Comparison of ENCODE assay signal across 24 cellular contexts in the genomic region with DNA sequence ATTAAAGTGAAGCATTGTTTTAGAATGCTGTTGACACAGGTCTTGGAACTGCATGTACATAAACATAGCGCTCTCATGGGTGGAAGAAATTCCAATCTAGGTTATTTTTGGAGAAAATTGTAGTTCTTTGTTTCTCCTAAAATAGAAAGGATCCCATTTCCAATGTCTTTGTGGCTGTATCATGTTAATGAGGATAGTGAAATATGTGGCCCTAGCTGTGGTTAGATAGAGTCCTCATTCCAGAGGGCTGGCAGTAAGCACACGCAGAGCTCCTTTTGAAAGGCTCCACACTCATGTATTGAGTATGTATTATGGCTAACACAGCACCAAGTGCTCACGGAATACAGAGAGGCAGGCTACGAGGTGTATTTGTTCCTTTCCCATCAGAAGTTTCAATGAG.
"Had no signal": no experiment of that assay in that cellular context is flagged by ENCODE, and none has a peak within 500 bp of the region (broad histone marks: within the 10 kb centered on the region; RNA-seq: fewer than 3 reads in every experiment).

No MANE protein-coding gene starts in this region.

- H3K4me1 ChIP-seq: esophagus squamous epithelium, lower lobe of right lung, prostate gland, right atrium auricular region, transverse colon had no signal

- H3K4me2 ChIP-seq: hepatocyte had no signal

- H3K27ac Mint-ChIP-seq: activated naive CD8-positive, alpha-beta T cell; activated T-helper 2 cell treated with anti-CD3 and anti-CD28 coated beads, Interferon-gamma antibody, Interleukin-2, Interleukin-4, amounts not matched to agents 10 μg/mL and 5 μg/mL and 100 μg/mL, durations not matched to agents 14 hours and 24 hours and 36 hours; endodermal cell; immature natural killer cell; natural killer cell; stimulated activated effector memory CD8-positive, alpha-beta T cell treated with anti-CD3 and anti-CD28 coated beads, Interleukin-12 subunit alpha, Interleukin-12 subunit beta, amount 100 ng/mL, for 72 hours; WTC11 had no signal

- H3K27me3 ChIP-seq: esophagus squamous epithelium, hepatocyte, ovary, right atrium auricular region, transverse colon had no signal

- H3K27ac ChIP-seq: esophagus squamous epithelium, hepatocyte, lower lobe of right lung, ovary, prostate gland, right atrium auricular region, skin epidermis, transverse colon had no signal

- H3K36me3 ChIP-seq: esophagus squamous epithelium, lower lobe of right lung, ovary, prostate gland, right atrium auricular region, transverse colon had no signal

- H3K4me1 Mint-ChIP-seq: endodermal cell, immature natural killer cell, natural killer cell, WTC11 had no signal

- H3K4me3 ChIP-seq: esophagus squamous epithelium, hepatocyte, lower lobe of right lung, ovary, prostate gland, right atrium auricular region, skin epidermis, transverse colon had no signal

- DNase-seq: activated naive CD4-positive, alpha-beta T cell; activated T-cell treated with anti-CD3 and anti-CD28 coated beads, Interleukin-2, amount 50 U/mL, for 4 hours; cerebellar nuclear complex; cortex of kidney; endodermal cell; esophagus squamous epithelium; immature natural killer cell; lower lobe of right lung; mesendoderm; natural killer cell; ovary; stimulated activated CD4-positive, alpha-beta T cell treated with anti-CD3 and anti-CD28 coated beads, Interleukin-2, amount 100 ng/mL, for 24 hours; T-helper 1 cell; T-helper 9 cell; transverse colon had no signal

- H3K4me3 Mint-ChIP-seq: activated naive CD8-positive, alpha-beta T cell; activated T-cell treated with anti-CD3 and anti-CD28 coated beads, Interleukin-2, amount 50 U/mL, for 4 hours; endodermal cell; immature natural killer cell; natural killer cell; stimulated activated effector memory CD8-positive, alpha-beta T cell treated with anti-CD3 and anti-CD28 coated beads, Interleukin-12 subunit alpha, Interleukin-12 subunit beta, amount 100 ng/mL, for 72 hours; WTC11 had no signal

- H3K27me3 Mint-ChIP-seq: activated naive CD8-positive, alpha-beta T cell had no signal

- H3K36me3 Mint-ChIP-seq: immature natural killer cell; natural killer cell; stimulated activated effector memory CD8-positive, alpha-beta T cell treated with anti-CD3 and anti-CD28 coated beads, Interleukin-12 subunit alpha, Interleukin-12 subunit beta, amount 100 ng/mL, for 72 hours; WTC11 had no signal

- H3K79me2 ChIP-seq: hepatocyte had no signal

- ATAC-seq: activated T-cell treated with anti-CD3 and anti-CD28 coated beads, Interleukin-2, amount 50 U/mL, for 4 hours; left lobe of liver; lower lobe of right lung; natural killer cell; stimulated activated effector memory CD8-positive, alpha-beta T cell treated with anti-CD3 and anti-CD28 coated beads, Interleukin-12 subunit alpha, Interleukin-12 subunit beta, amount 100 ng/mL, for 72 hours; WTC11 had no signal

- H2AFZ ChIP-seq: hepatocyte had no signal

- H3K9me3 Mint-ChIP-seq: activated T-cell treated with anti-CD3 and anti-CD28 coated beads, Interleukin-2, amount 50 U/mL, for 4 hours; activated T-helper 2 cell treated with anti-CD3 and anti-CD28 coated beads, Interferon-gamma antibody, Interleukin-2, Interleukin-4, amounts not matched to agents 10 μg/mL and 5 μg/mL and 100 μg/mL, durations not matched to agents 14 hours and 24 hours and 36 hours; endodermal cell; immature natural killer cell; natural killer cell; stimulated activated effector memory CD8-positive, alpha-beta T cell treated with anti-CD3 and anti-CD28 coated beads, Interleukin-12 subunit alpha, Interleukin-12 subunit beta, amount 100 ng/mL, for 72 hours; WTC11 had no signal

- H3K9me3 ChIP-seq: esophagus squamous epithelium, lower lobe of right lung, ovary, prostate gland, right atrium auricular region, transverse colon had no signal
